14 cellular contexts compared by ENCODE assay signal in genomic region chr3:39067286-39067685, GRCh38. TPM values are rescaled to one million over a fixed set of nuclear protein-coding genes. Genes with fewer than 3 reads are reported as not detected.
"Had no signal": no experiment of that assay in that cellular context is flagged by ENCODE, and none has a peak within 500 bp of the region (broad histone marks: within the 10 kb centered on the region; RNA-seq: fewer than 3 reads in every experiment).

No MANE protein-coding gene starts in this region.

- ATAC-seq: activated CD8-positive, alpha-beta T cell treated with anti-CD3 and anti-CD28 coated beads, Interleukin-2, amount 10 ng/mL, durations not matched to agents 7 days and 5 days; gastroesophageal sphincter; WTC11 had no signal

- H3K4me3 ChIP-seq: gastroesophageal sphincter, ovary, stomach, thoracic aorta had no signal

- H3K9me3 Mint-ChIP-seq: activated naive CD4-positive, alpha-beta T cell treated with anti-CD3 and anti-CD28 coated beads, Interleukin-2, amount 10 ng/mL, durations not matched to agents 7 days and 5 days; activated T-helper 2 cell treated with anti-CD3 and anti-CD28 coated beads, Interferon-gamma antibody, Interleukin-2, Interleukin-4, amounts not matched to agents 10 μg/mL and 5 μg/mL and 100 μg/mL, durations not matched to agents 14 hours and 24 hours and 36 hours; brain; WTC11 had no signal

- H3K27me3 Mint-ChIP-seq: activated naive CD4-positive, alpha-beta T cell treated with anti-CD3 and anti-CD28 coated beads, Interleukin-2, amount 10 ng/mL, durations not matched to agents 7 days and 5 days; brain had no signal

- H3K27ac Mint-ChIP-seq: activated CD8-positive, alpha-beta T cell treated with anti-CD3 and anti-CD28 coated beads, Interleukin-2, amount 10 ng/mL, durations not matched to agents 7 days and 5 days; activated naive CD4-positive, alpha-beta T cell treated with anti-CD3 and anti-CD28 coated beads, Interleukin-2, amount 10 ng/mL, durations not matched to agents 7 days and 5 days; activated T-helper 2 cell treated with anti-CD3 and anti-CD28 coated beads, Interferon-gamma antibody, Interleukin-2, Interleukin-4, amounts not matched to agents 10 μg/mL and 5 μg/mL and 100 μg/mL, durations not matched to agents 14 hours and 24 hours and 36 hours; brain; WTC11 had no signal

- H3K27me3 ChIP-seq: gastroesophageal sphincter, ovary, stomach had no signal

- H3K27ac ChIP-seq: gastroesophageal sphincter, ovary, stomach, thoracic aorta had no signal

- H3K4me3 Mint-ChIP-seq: activated CD8-positive, alpha-beta T cell treated with anti-CD3 and anti-CD28 coated beads, Interleukin-2, amount 10 ng/mL, durations not matched to agents 7 days and 5 days; activated naive CD4-positive, alpha-beta T cell treated with anti-CD3 and anti-CD28 coated beads, Interleukin-2, amount 10 ng/mL, durations not matched to agents 7 days and 5 days; brain; WTC11 had no signal

- H3K36me3 ChIP-seq: ovary had no signal

- DNase-seq: activated CD4-positive, alpha-beta T cell treated with anti-CD3 and anti-CD28 coated beads for 48 hours; activated CD8-positive, alpha-beta memory T cell treated with anti-CD3 and anti-CD28 coated beads, Interleukin-2, amount 50 U/mL, for 48 hours; activated CD8-positive, alpha-beta T cell treated with anti-CD3 and anti-CD28 coated beads, Interleukin-2, amount 10 ng/mL, durations not matched to agents 7 days and 5 days; activated naive CD4-positive, alpha-beta T cell treated with anti-CD3 and anti-CD28 coated beads, Interleukin-2, amount 10 ng/mL, durations not matched to agents 7 days and 5 days; kidney; ovary; stimulated activated CD4-positive, alpha-beta T cell treated with anti-CD3 and anti-CD28 coated beads, Interleukin-15, amount 100 ng/mL, for 24 hours; stimulated activated CD4-positive, alpha-beta T cell treated with anti-CD3 and anti-CD28 coated beads, Interleukin-4, amount 100 ng/mL, for 24 hours; stomach had no signal

- H3K9me3 ChIP-seq: gastroesophageal sphincter, ovary, stomach, thoracic aorta had no signal

RNA-seq across cellular contexts. Expression of gene SCN11A, which starts 15.5 kb away (rescaled TPM):
- total RNA-seq: activated CD8-positive, alpha-beta T cell treated with anti-CD3 and anti-CD28 coated beads, Interleukin-2, amount 10 ng/mL, durations not matched to agents 7 days and 5 days had no signal
